ENCODE assay signal across 22 cellular contexts in genomic region chr17:38613981-38614779, GRCh38. TPM values are rescaled to one million over a fixed set of nuclear protein-coding genes. Genes with fewer than 3 reads are reported as not detected.
DNase-seq lines count a peak whose midpoint lies in the region; ATAC-seq and TF ChIP-seq lines count a peak whose summit lies in the region.
"Had no signal": no experiment of that assay in that cellular context is flagged by ENCODE, and none has a peak within 500 bp of the region (broad histone marks: within the 10 kb centered on the region; RNA-seq: fewer than 3 reads in every experiment).

No MANE protein-coding gene starts in this region.

- peaks cover 23% of the 10 kb centered on the region for H3K9me3 Mint-ChIP-seq in GM23338
- H3K9me3 Mint-ChIP-seq in glutamatergic neuron (ENCODE audit: unreplicated experiment): peaks cover 15% of the 10 kb centered on the region
- no peaks in the 10 kb centered on the region for H3K9me3 Mint-ChIP-seq in progenitor cell of endocrine pancreas (ENCODE audit: low read depth)
- H3K9me3 Mint-ChIP-seq in CD4-positive, alpha-beta memory T cell: peaks cover 0 to 8% (median 4%) of the 10 kb centered on the region in 8 donors
- H3K9me3 Mint-ChIP-seq: activated CD4-positive, alpha-beta memory T cell treated with anti-CD3 and anti-CD28 coated beads, Interleukin-2, amount 10 ng/mL, durations not matched to agents 7 days and 5 days; activated T-cell treated with anti-CD3 and anti-CD28 coated beads, Interleukin-2, amount 50 U/mL, for 24 hours had no signal

- ATAC-seq in GM23338 (no peak), foreskin keratinocyte (no peak)
- ATAC-seq: gastroesophageal sphincter, Panc1, sciatic nerve had no signal

- H3K27ac ChIP-seq in GM23338 (ENCODE audit: low read depth) (no peak overlapping the region), foreskin keratinocyte (no peak overlapping the region)
- no peak overlapping the region for H3K27ac ChIP-seq in CD4-positive, alpha-beta memory T cell (ENCODE audit: low read depth, low read length)
- H3K27ac ChIP-seq: gastroesophageal sphincter, SJSA1 had no signal

- peak overlapping the region; percentile 72 for H2AFZ ChIP-seq in GM23338

- H3K27ac Mint-ChIP-seq in GM23338 (no peak overlapping the region), glutamatergic neuron (ENCODE audit: unreplicated experiment) (no peak overlapping the region), progenitor cell of endocrine pancreas (peak overlapping the region; percentile 31)
- H3K27ac Mint-ChIP-seq in CD4-positive, alpha-beta memory T cell: no peak overlapping the region
- H3K27ac Mint-ChIP-seq: activated CD4-positive, alpha-beta memory T cell treated with anti-CD3 and anti-CD28 coated beads, Interleukin-2, amount 10 ng/mL, durations not matched to agents 7 days and 5 days; activated naive CD4-positive, alpha-beta T cell treated with anti-CD3 and anti-CD28 coated beads for 36 hours; activated T-cell treated with anti-CD3 and anti-CD28 coated beads, Interleukin-2, amount 50 U/mL, for 24 hours had no signal

- peaks cover 16% of the 10 kb centered on the region for H3K36me3 Mint-ChIP-seq in GM23338 (ENCODE audit: low read depth)
- H3K36me3 Mint-ChIP-seq in glutamatergic neuron (ENCODE audit: unreplicated experiment): peaks cover 10% of the 10 kb centered on the region
- no peaks in the 10 kb centered on the region for H3K36me3 Mint-ChIP-seq in progenitor cell of endocrine pancreas (ENCODE audit: insufficient read depth)
- H3K36me3 Mint-ChIP-seq in CD4-positive, alpha-beta memory T cell: no peaks in the 10 kb centered on the region

- H3K4me1 Mint-ChIP-seq in GM23338: peaks cover 30% of the 10 kb centered on the region
- H3K4me1 Mint-ChIP-seq in glutamatergic neuron (ENCODE audit: low read depth, unreplicated experiment): peaks cover 17% of the 10 kb centered on the region
- H3K4me1 Mint-ChIP-seq in progenitor cell of endocrine pancreas (ENCODE audit: low read depth): peaks cover 11% of the 10 kb centered on the region
- no peaks in the 10 kb centered on the region for H3K4me1 Mint-ChIP-seq in CD4-positive, alpha-beta memory T cell
- H3K4me1 Mint-ChIP-seq: activated CD4-positive, alpha-beta memory T cell treated with anti-CD3 and anti-CD28 coated beads, Interleukin-2, amount 10 ng/mL, durations not matched to agents 7 days and 5 days had no signal

- H3K4me3 ChIP-seq in GM23338: no peak overlapping the region
- no peak overlapping the region for H3K4me3 ChIP-seq in CD4-positive, alpha-beta memory T cell (ENCODE audit: low read length in 2 of 2)
- H3K4me3 ChIP-seq: gastroesophageal sphincter, lung, SJSA1 had no signal

- no peak for TF ChIP-seq CTCF in GM23338 (conservative IDR thresholded peaks at IDR 0.05; ENCODE audit: low read depth in 2 of 2)
- no peak for TF ChIP-seq CTCF in glutamatergic neuron (IDR thresholded peaks at IDR 0.05; ENCODE audit: partially characterized antibody, unreplicated experiment)
- no peak for TF ChIP-seq CTCF in progenitor cell of endocrine pancreas (IDR thresholded peaks at IDR 0.05; ENCODE audit: unreplicated experiment)
- no peak for TF ChIP-seq CTCF in foreskin keratinocyte (conservative IDR thresholded peaks at IDR 0.05)

- H3K9me2 ChIP-seq in GM23338 (ENCODE audit: insufficient read depth): no peaks in the 10 kb centered on the region

- no peaks in the 10 kb centered on the region for H3K9me3 ChIP-seq in CD4-positive, alpha-beta memory T cell (ENCODE audit: control insufficient read depth in 1 of 2, low read length in 2 of 2)

- H3K4me1 ChIP-seq in GM23338 (ENCODE audit: insufficient read depth) (peaks cover 35% of the 10 kb centered on the region), foreskin keratinocyte (no peaks in the 10 kb centered on the region)
- H3K4me1 ChIP-seq in CD4-positive, alpha-beta memory T cell (ENCODE audit: insufficient read depth, low read length): no peaks in the 10 kb centered on the region
- H3K4me1 ChIP-seq: gastroesophageal sphincter, SJSA1 had no signal

- H3K27me3 ChIP-seq in GM23338 (ENCODE audit: insufficient read depth): no peaks in the 10 kb centered on the region
- H3K27me3 ChIP-seq in foreskin keratinocyte: peaks cover 26% of the 10 kb centered on the region
- H3K27me3 ChIP-seq in CD4-positive, alpha-beta memory T cell (ENCODE audit: insufficient read depth, low read length): peaks cover 19% of the 10 kb centered on the region

- peak overlapping the region; percentile 58; the same call in 1 of the 2 replicates for H3K4me2 ChIP-seq in GM23338

- POLR2A ChIA-PET in CD4-positive, alpha-beta memory T cell (lab: Charles Lee; ENCODE audit: partially characterized antibody): no interaction called here

- no peaks in the 10 kb centered on the region for H4K20me1 ChIP-seq in GM23338 (replicated peaks; ENCODE audit: insufficient read depth)

- H3F3A ChIP-seq in GM23338 (replicated peaks; ENCODE audit: low read depth): peaks cover 15% of the 10 kb centered on the region

- H3K4me3 Mint-ChIP-seq in GM23338: peak overlapping the region; percentile 14; the same call in 1 of the 3 replicates
- peak overlapping the region; percentile 17 for H3K4me3 Mint-ChIP-seq in glutamatergic neuron (ENCODE audit: unreplicated experiment)
- H3K4me3 Mint-ChIP-seq in progenitor cell of endocrine pancreas (ENCODE audit: low read depth): peak overlapping the region; percentile 27
- H3K4me3 Mint-ChIP-seq in CD4-positive, alpha-beta memory T cell: no peak overlapping the region
- H3K4me3 Mint-ChIP-seq: activated CD4-positive, alpha-beta memory T cell treated with anti-CD3 and anti-CD28 coated beads, Interleukin-2, amount 10 ng/mL, durations not matched to agents 7 days and 5 days; activated naive CD4-positive, alpha-beta T cell treated with anti-CD3 and anti-CD28 coated beads for 36 hours; activated T-cell treated with anti-CD3 and anti-CD28 coated beads, Interleukin-2, amount 50 U/mL, for 24 hours had no signal

- H3K36me3 ChIP-seq in GM23338 (ENCODE audit: insufficient read depth): no peaks in the 10 kb centered on the region
- H3K36me3 ChIP-seq in CD4-positive, alpha-beta memory T cell (ENCODE audit: insufficient read depth, low read length): no peaks in the 10 kb centered on the region
- H3K36me3 ChIP-seq: gastroesophageal sphincter, SJSA1 had no signal

- H3K27me3 Mint-ChIP-seq in GM23338 (ENCODE audit: insufficient read depth, low read depth, poor library complexity) (peaks cover 20% of the 10 kb centered on the region), glutamatergic neuron (ENCODE audit: unreplicated experiment) (peaks cover 6% of the 10 kb centered on the region), progenitor cell of endocrine pancreas (peaks cover 12% of the 10 kb centered on the region)
- H3K27me3 Mint-ChIP-seq in CD4-positive, alpha-beta memory T cell: peaks cover 31 to 44% of the 10 kb centered on the region in 2 donors

- CTCF ChIA-PET in CD4-positive, alpha-beta memory T cell (lab: Charles Lee; ENCODE audit: partially characterized antibody): no interaction called here

- intact Hi-C loops in CD4-positive, alpha-beta memory T cell (cut with micrococcal nuclease): no loop called here

- DNase-seq in GM23338 (ENCODE audit: low spot score): peak; percentile 58
- DNase-seq in NCI-H2107 (lab: John Stamatoyannopoulos, UW): peak; percentile 67
- no peak for DNase-seq in glutamatergic neuron
- DNase-seq in progenitor cell of endocrine pancreas (ENCODE audit: low spot score, unreplicated experiment): no peak
- no peak for DNase-seq in foreskin keratinocyte
- no peak for DNase-seq in CD4-positive, alpha-beta memory T cell
- DNase-seq in amygdala (lab: John Stamatoyannopoulos, UW): no peak
- DNase-seq: activated CD4-positive, alpha-beta memory T cell treated with anti-CD3 and anti-CD28 coated beads, Interleukin-2, amount 10 ng/mL, durations not matched to agents 7 days and 5 days; activated naive CD4-positive, alpha-beta T cell treated with anti-CD3 and anti-CD28 coated beads for 36 hours; activated T-cell treated with anti-CD3 and anti-CD28 coated beads, Interleukin-2, amount 50 U/mL, for 24 hours; anterior cingulate cortex; HCEC 1CT; NCI-H1930; NCI-H82; stimulated activated CD4-positive, alpha-beta T cell treated with anti-CD3 and anti-CD28 coated beads, Interleukin-1b, Interleukin-23, amount 100 ng/mL, for 48 hours; stimulated activated naive CD4-positive, alpha-beta T cell; T-helper 2 cell had no signal

- no peaks in the 10 kb centered on the region for H3K79me2 ChIP-seq in GM23338 (replicated peaks; ENCODE audit: insufficient read depth)

RNA-seq across cellular contexts. Expression of gene SRCIN1, which starts 8.4 kb away (rescaled TPM):
- total RNA-seq in GM23338 (2014; rRNA removed; shearing (Covaris generic)): 1.3 and 2.2 TPM in 2 replicates
- polyA plus RNA-seq in GM23338 (2016; fragmentation: Nextera tagmentation; extraction: Ambion mirVana) (0.87 TPM in 2 replicates), foreskin keratinocyte (0.36 and 0.46 TPM in 2 replicates)
- total RNA-seq in glutamatergic neuron (ENCODE audit: unreplicated experiment) (20.8 TPM), progenitor cell of endocrine pancreas (13.8 and 16.7 TPM in 2 replicates), foreskin keratinocyte (0.25 and 0.31 TPM in 2 replicates)
- total RNA-seq in CD4-positive, alpha-beta memory T cell: under 1 TPM; 0.28 to 0.79 TPM
- not detected for polyA plus RNA-seq in CD4-positive, alpha-beta memory T cell
- total RNA-seq: SJSA1 had no signal

Comparison
In these comparisons a context has a peak if more than half of its experiments do, and no peak if none do; other contexts are left out.
1. DNase-seq: peak in GM23338 (single experiment) and NCI-H2107 (single experiment); none in glutamatergic neuron (single experiment), progenitor cell of endocrine pancreas (single experiment), foreskin keratinocyte (0 of 2), CD4-positive, alpha-beta memory T cell (0 of 5) and amygdala (0 of 56).
2. H3K4me3 Mint-ChIP-seq: peak in GM23338 (single experiment), glutamatergic neuron (single experiment) and progenitor cell of endocrine pancreas (single experiment); none in CD4-positive, alpha-beta memory T cell (0 of 8).